ENCODE assay signal across 8 cellular contexts in genomic region chr19:18156841-18157464, GRCh38. TPM values are rescaled to one million over a fixed set of nuclear protein-coding genes. Genes with fewer than 3 reads are reported as not detected.
DNase-seq lines count a peak whose midpoint lies in the region; ATAC-seq, FAIRE-seq and TF ChIP-seq lines count a peak whose summit lies in the region.

No MANE protein-coding gene starts in this region.

- no peak overlapping the region for H3K27ac Mint-ChIP-seq in neural crest cell (ENCODE audit: unreplicated experiment)

- no peak for TF ChIP-seq CTCF in esophagus squamous epithelium (IDR thresholded peaks at IDR 0.05)
- TF ChIP-seq CTCF in neural crest cell (conservative IDR thresholded peaks at IDR 0.05): no peak

- no peaks in the 10 kb centered on the region for H3K27me3 ChIP-seq in esophagus squamous epithelium

- peak overlapping the region in 2 of 4 donors; percentile 9 to 10 for H3K4me3 ChIP-seq in esophagus squamous epithelium

- no peak for FAIRE-seq in RCC 7860 (lab: Jason Lieb, UNC)

- peaks cover 54 to 95% (median 67%) of the 10 kb centered on the region in 3 donors for H3K4me1 ChIP-seq in esophagus squamous epithelium

- peak overlapping the region; percentile 70 for H3K4me3 Mint-ChIP-seq in neural crest cell

- H3K9me3 Mint-ChIP-seq in neural crest cell: no peaks in the 10 kb centered on the region

- 7 to 13% methylated on average over 8 to 11 of the region's 22 CpGs for WGBS in esophagus squamous epithelium, 2 donors

- intact Hi-C loops in esophagus squamous epithelium (cut with DNase I): loop anchor here (5.0 kb wide), 1 partner anchor 45 kb away; no protein-coding TSS in a partner anchor

- H3K9me3 ChIP-seq in esophagus squamous epithelium: no peaks in the 10 kb centered on the region

- DNase-seq in HPDE6-E6E7 (ENCODE audit: extremely low spot score): peak; percentile 87
- DNase-seq in RCC 7860 (ENCODE audit: low spot score): peak; percentile 53
- DNase-seq in esophagus squamous epithelium (lab: John Stamatoyannopoulos, UW): no peak
- no peak for DNase-seq in neural crest cell (ENCODE audit: low read depth, low spot score)
- no peak for DNase-seq in SKM-1 (lab: John Stamatoyannopoulos, UW; ENCODE audit: unreplicated experiment)
- no peak for DNase-seq in cortex of kidney (lab: John Stamatoyannopoulos, UW)
- DNase-seq in AML-193 (lab: John Stamatoyannopoulos, UW): no peak
- DNase-seq in stimulated activated naive CD8-positive, alpha-beta T cell treated with anti-CD3 and anti-CD28 coated beads, Interleukin-15, Interleukin-2, amounts not matched to agents 100 U/mL and 50 U/mL, for 24 hours: no peak

- no peak for TF ChIP-seq POLR2A in esophagus squamous epithelium (IDR thresholded peaks at IDR 0.05)

- H3K27ac ChIP-seq in esophagus squamous epithelium: peak overlapping the region; percentile 77 to 97 (median 84)

- ATAC-seq in stimulated activated naive CD8-positive, alpha-beta T cell treated with anti-CD3 and anti-CD28 coated beads, Interleukin-15, Interleukin-2, amounts not matched to agents 100 U/mL and 50 U/mL, for 24 hours: no peak

- H3K4me1 Mint-ChIP-seq in neural crest cell: peaks cover 41% of the 10 kb centered on the region

- H3K36me3 Mint-ChIP-seq in neural crest cell (ENCODE audit: low read depth): peaks cover 2% of the 10 kb centered on the region

- H3K36me3 ChIP-seq in esophagus squamous epithelium: peaks cover 0 to 15% (median 0%) of the 10 kb centered on the region in 3 donors

- H3K27me3 Mint-ChIP-seq in neural crest cell (ENCODE audit: low read depth): no peaks in the 10 kb centered on the region

RNA-seq across cellular contexts. Expression of gene PIK3R2, which starts 4.0 kb away (rescaled TPM):
- total RNA-seq in esophagus squamous epithelium (10 to 100 TPM; 20.4 to 42.1 (median 29.1) TPM), neural crest cell (72.5 and 74.8 TPM in 2 replicates)

RNA-seq across cellular contexts. Expression of gene IFI30, which starts 16.7 kb away (rescaled TPM):
- 10 to 100 TPM; 11.3 to 90.5 (median 25.7) TPM for total RNA-seq in esophagus squamous epithelium
- not detected in 2 replicates for total RNA-seq in neural crest cell

RNA-seq across cellular contexts. Expression of gene MPV17L2, which starts 36.1 kb away (rescaled TPM):
- 10 to 100 TPM; 10.6 to 23.5 (median 14.0) TPM for total RNA-seq in esophagus squamous epithelium
- total RNA-seq in neural crest cell: 16.9 and 17.2 TPM in 2 replicates

RNA-seq across cellular contexts. Expression of gene RAB3A, which starts 46.9 kb away (rescaled TPM):
- total RNA-seq in esophagus squamous epithelium: under 1 TPM in 3 of 4 donors, not detected in 1; 0.30 to 0.76 (median 0.44) TPM
- 9.2 and 9.9 TPM in 2 replicates for total RNA-seq in neural crest cell

RNA-seq across cellular contexts. Expression of gene MAST3, which starts 59.4 kb away (rescaled TPM):
- total RNA-seq in esophagus squamous epithelium (1 to 10 TPM; 2.3 to 4.8 (median 4.1) TPM), neural crest cell (12.6 and 13.4 TPM in 2 replicates)

Comparison
In these comparisons a context has a peak if more than half of its experiments do, and no peak if none do; other contexts are left out.
1. DNase-seq: peak in HPDE6-E6E7 (single experiment) and RCC 7860 (single experiment); none in esophagus squamous epithelium (single experiment), neural crest cell (single experiment), SKM-1 (single experiment), cortex of kidney (single experiment), AML-193 (0 of 2) and stimulated activated naive CD8-positive, alpha-beta T cell treated with anti-CD3 and anti-CD28 coated beads, Interleukin-15, Interleukin-2, amounts not matched to agents 100 U/mL and 50 U/mL, for 24 hours (single experiment).
2. RNA of gene IFI30, which starts 16.7 kb away (total RNA-seq): 11.3 to 90.5 TPM in esophagus squamous epithelium; not detected in neural crest cell; every median in the first group is over 10 times any median in the second.